In genomic region chr18:57366528-57367081, GRCh38 we compare ENCODE assay signal across 38 cellular contexts. TPM values are rescaled to one million over a fixed set of nuclear protein-coding genes. Genes with fewer than 3 reads are reported as not detected.
"Had no signal": no experiment of that assay in that cellular context is flagged by ENCODE, and none has a peak within 500 bp of the region (broad histone marks: within the 10 kb centered on the region; RNA-seq: fewer than 3 reads in every experiment).

No MANE protein-coding gene starts in this region.

- H3K4me3 ChIP-seq: MG63 had no signal

- DNase-seq: Karpas-422, Kasumi-1, KG1, MG63, MM.1S, MV-4-11, NCI-H1048, NCI-H1092, NCI-H1092 treated with DMSO at 0.1 percent for 48 hours, NCI-H1105, NCI-H1105 treated with DMSO at 0.1 percent for 48 hours, NCI-H1417, NCI-H1417 treated with DMSO at 0.1 percent for 48 hours, NCI-H1436, NCI-H1436 treated with DMSO at 0.1 percent for 48 hours, NCI-H146, NCI-H1694, NCI-H1694 treated with DMSO at 0.1 percent for 48 hours, NCI-H187, NCI-H187 treated with DMSO at 0.1 percent for 48 hours, NCI-H1930, NCI-H2029, NCI-H2029 treated with DMSO at 0.1 percent for 48 hours, NCI-H2081, NCI-H2081 treated with DMSO at 0.1 percent for 48 hours, NCI-H2107, NCI-H2171, NCI-H2171 treated with DMSO at 0.1 percent for 48 hours, NCI-H2227 treated with DMSO at 0.1 percent for 48 hours, NCI-H226, NCI-H345, NCI-H446, NCI-H446 treated with DMSO at 0.1 percent for 48 hours had no signal

- H3K9me3 ChIP-seq: MG63 had no signal

- H3K36me3 ChIP-seq: MG63 had no signal

- H3K27me3 ChIP-seq: MG63 had no signal

- H3K27ac ChIP-seq: KMS-11 had no signal

RNA-seq across cellular contexts. Expression of gene ST8SIA3, which starts 14.2 kb away (rescaled TPM):
- total RNA-seq: LHCN-M2, M059J, MCF 10A, NCI-H460 had no signal
